ENCODE assay signal across 8 cellular contexts in genomic region chr1:212967767-212968166, GRCh38. TPM values are rescaled to one million over a fixed set of nuclear protein-coding genes. Genes with fewer than 3 reads are reported as not detected.
DNase-seq lines count a peak whose midpoint lies in the region; ATAC-seq and TF ChIP-seq lines count a peak whose summit lies in the region.

No MANE protein-coding gene starts in this region.

- in situ Hi-C loops in transverse colon (cut with MboI; ENCODE audit: low pct_ligation_motif_present in 1 of 4, low pct_unique_long_range_greater_than_20kb in 1 of 4, low sequenced_read_pairs in 3 of 4), result no loop called here

- no peaks in the 10 kb centered on the region for H3K9me3 ChIP-seq in RWPE2 (ENCODE audit: severe bottlenecking)
- H3K9me3 ChIP-seq in transverse colon, result no peaks in the 10 kb centered on the region
- H3K9me3 ChIP-seq in effector memory CD4-positive, alpha-beta T cell (ENCODE audit: control insufficient read depth, low read length), result no peaks in the 10 kb centered on the region

- peak; percentile 8 for DNase-seq in stimulated activated CD4-positive, alpha-beta T cell treated with anti-CD3 and anti-CD28 coated beads, Interleukin-15, amount 100 ng/mL, for 24 hours
- no peak for DNase-seq in stimulated activated CD4-positive, alpha-beta T cell treated with anti-CD3 and anti-CD28 coated beads, Interleukin-4, amount 100 ng/mL, for 24 hours
- DNase-seq in RWPE2 (ENCODE audit: low spot score) (no peak), foreskin keratinocyte (peak; percentile 21 to 57), transverse colon (no peak)
- DNase-seq in activated CD4-positive, CD25-positive, alpha-beta regulatory T cell treated with anti-CD3 and anti-CD28 coated beads, Interleukin-2, amount 50 U/mL, for 72 hours, result no peak
- DNase-seq in effector memory CD4-positive, alpha-beta T cell, result no peak

- H3K27ac ChIP-seq in RWPE2 (ENCODE audit: poor library complexity, severe bottlenecking) (no peak overlapping the region), foreskin keratinocyte (no peak overlapping the region), transverse colon (no peak overlapping the region)
- H3K27ac ChIP-seq in effector memory CD4-positive, alpha-beta T cell (ENCODE audit: insufficient read depth, low read length, poor library complexity, severe bottlenecking), result no peak overlapping the region

- H3K4me3 ChIP-seq in RWPE2 (ENCODE audit: severe bottlenecking) (no peak overlapping the region), transverse colon (no peak overlapping the region)
- H3K4me3 ChIP-seq in effector memory CD4-positive, alpha-beta T cell (ENCODE audit: insufficient read depth, low read depth, low read length, poor library complexity, severe bottlenecking), result no peak overlapping the region

- H3K4me1 ChIP-seq in RWPE2 (ENCODE audit: insufficient read depth, poor library complexity, severe bottlenecking), result no peaks in the 10 kb centered on the region
- no peaks in the 10 kb centered on the region for H3K4me1 ChIP-seq in foreskin keratinocyte
- no peaks in the 10 kb centered on the region for H3K4me1 ChIP-seq in transverse colon
- no peaks in the 10 kb centered on the region for H3K4me1 ChIP-seq in effector memory CD4-positive, alpha-beta T cell (ENCODE audit: control insufficient read depth, insufficient read depth, low read length, poor library complexity, severe bottlenecking)

- no peak for TF ChIP-seq EP300 in transverse colon (IDR thresholded peaks at IDR 0.05; ENCODE audit: low read depth)

- TF ChIP-seq CTCF in RWPE2 (IDR thresholded peaks at IDR 0.05; ENCODE audit: poor library complexity, severe bottlenecking) (peak; percentile 13), foreskin keratinocyte (conservative IDR thresholded peaks at IDR 0.05) (peak; percentile 60), transverse colon (IDR thresholded peaks at IDR 0.05) (peak; percentile 16 to 40 (median 24))

- no peak for TF ChIP-seq POLR2A in transverse colon (IDR thresholded peaks at IDR 0.05)

- intact Hi-C loops in transverse colon (cut with DNase I; ENCODE audit: low total_unique reads), result no loop called here

- H3K27me3 ChIP-seq in RWPE2 (ENCODE audit: insufficient read depth, poor library complexity, severe bottlenecking), result no peaks in the 10 kb centered on the region
- H3K27me3 ChIP-seq in foreskin keratinocyte, result peaks cover 2% of the 10 kb centered on the region
- no peaks in the 10 kb centered on the region for H3K27me3 ChIP-seq in transverse colon
- H3K27me3 ChIP-seq in effector memory CD4-positive, alpha-beta T cell (replicated peaks; ENCODE audit: control insufficient read depth, insufficient read depth, low read length, poor library complexity, severe bottlenecking), result peaks cover 3% of the 10 kb centered on the region

- 80 to 90% methylated on average over 6 to 7 of the region's 7 CpGs for WGBS in transverse colon (ENCODE audit: low coverage in 1 of 2), 2 donors

- H3K36me3 ChIP-seq in RWPE2 (ENCODE audit: low read depth) (no peaks in the 10 kb centered on the region), transverse colon (no peaks in the 10 kb centered on the region)
- no peaks in the 10 kb centered on the region for H3K36me3 ChIP-seq in effector memory CD4-positive, alpha-beta T cell (ENCODE audit: control insufficient read depth, insufficient read depth, low read length)

- ATAC-seq in HG03432 (IDR thresholded peaks at IDR 0.05; ENCODE audit: unreplicated experiment) (peak; percentile 66), RWPE2 (ENCODE audit: low read depth) (peak; percentile 49; the same call in 1 of the 3 replicates), foreskin keratinocyte (peak; percentile 92)

RNA-seq across cellular contexts. Expression of gene VASH2, which starts 17.4 kb away (rescaled TPM):
- total RNA-seq in foreskin keratinocyte, result 0.14 and 0.27 TPM in 2 replicates
- polyA plus RNA-seq in foreskin keratinocyte, result 0.06 and 0.07 TPM in 2 replicates
- 1 to 10 TPM in 2 of 4 donors, not detected in 2; 1.1 to 1.7 TPM for total RNA-seq in transverse colon

RNA-seq across cellular contexts. Expression of gene ANGEL2, which starts 47.9 kb away (rescaled TPM):
- 26.9 and 27.7 TPM in 2 replicates for total RNA-seq in foreskin keratinocyte
- 5.9 and 7.1 TPM in 2 replicates for polyA plus RNA-seq in foreskin keratinocyte
- 100 to 1,000 TPM in 1 of 4 donors, 10 to 100 TPM in 3; 33.2 to 105 (median 64.3) TPM for total RNA-seq in transverse colon

Comparison
In these comparisons a context has a peak if more than half of its experiments do, and no peak if none do; other contexts are left out.
1. DNase-seq: peak in stimulated activated CD4-positive, alpha-beta T cell treated with anti-CD3 and anti-CD28 coated beads, Interleukin-15, amount 100 ng/mL, for 24 hours (single experiment) and foreskin keratinocyte (2 of 2); none in stimulated activated CD4-positive, alpha-beta T cell treated with anti-CD3 and anti-CD28 coated beads, Interleukin-4, amount 100 ng/mL, for 24 hours (single experiment), RWPE2 (single experiment), transverse colon (single experiment), activated CD4-positive, CD25-positive, alpha-beta regulatory T cell treated with anti-CD3 and anti-CD28 coated beads, Interleukin-2, amount 50 U/mL, for 72 hours (single experiment) and effector memory CD4-positive, alpha-beta T cell (0 of 3).
2. Peak in every context shown above with its lines, with median percentiles within 50 percentile points of each other: ATAC-seq and CTCF ChIP-seq.